In the genomic region with DNA sequence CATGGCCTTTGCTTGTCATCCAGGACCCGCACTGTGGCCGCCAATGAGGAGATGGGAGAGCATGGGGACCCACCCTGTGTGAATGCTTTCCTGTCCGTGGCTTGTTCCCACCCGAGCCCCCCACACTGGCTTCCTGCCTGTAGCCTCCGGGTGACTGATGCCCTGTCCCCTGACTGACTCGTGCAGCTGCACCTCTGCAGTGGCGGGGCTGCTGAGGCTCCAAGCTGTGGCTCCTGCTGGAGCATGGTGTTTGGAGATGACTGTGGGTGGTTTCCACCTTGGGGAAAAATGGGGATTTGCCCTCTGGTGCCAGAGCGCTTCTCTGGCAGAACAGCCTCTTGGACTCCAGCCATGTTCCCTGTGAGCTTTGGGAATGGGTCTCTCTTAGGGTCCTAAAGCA, we compare ENCODE assay signal across 1 cellular context.
TF ChIP-seq lines count a peak whose summit lies in the region.

No MANE protein-coding gene starts in this region.

TF ChIP-seq in GM23338, 12 proteins besides CTCF, POLR2A, EP300 and RAD21:
- TF ChIP-seq ZNF462 (CRISPR knock-in tag; IDR thresholded peaks at IDR 0.05) (no peak), ZNF331 (CRISPR knock-in tag; IDR thresholded peaks at IDR 0.05; ENCODE audit: low read depth) (no peak), EZH2phosphoT487 (IDR thresholded peaks at IDR 0.05; ENCODE audit: unreplicated experiment) (no peak), POLR2AphosphoS5 (IDR thresholded peaks at IDR 0.05; ENCODE audit: low read depth) (no peak), JUNB (IDR thresholded peaks at IDR 0.05; ENCODE audit: unreplicated experiment) (no peak), NANOG (IDR thresholded peaks at IDR 0.05; ENCODE audit: borderline replicate concordance) (no peak), STAT1 (IDR thresholded peaks at IDR 0.05; ENCODE audit: unreplicated experiment) (no peak)
- TF ChIP-seq, protein P1, sequence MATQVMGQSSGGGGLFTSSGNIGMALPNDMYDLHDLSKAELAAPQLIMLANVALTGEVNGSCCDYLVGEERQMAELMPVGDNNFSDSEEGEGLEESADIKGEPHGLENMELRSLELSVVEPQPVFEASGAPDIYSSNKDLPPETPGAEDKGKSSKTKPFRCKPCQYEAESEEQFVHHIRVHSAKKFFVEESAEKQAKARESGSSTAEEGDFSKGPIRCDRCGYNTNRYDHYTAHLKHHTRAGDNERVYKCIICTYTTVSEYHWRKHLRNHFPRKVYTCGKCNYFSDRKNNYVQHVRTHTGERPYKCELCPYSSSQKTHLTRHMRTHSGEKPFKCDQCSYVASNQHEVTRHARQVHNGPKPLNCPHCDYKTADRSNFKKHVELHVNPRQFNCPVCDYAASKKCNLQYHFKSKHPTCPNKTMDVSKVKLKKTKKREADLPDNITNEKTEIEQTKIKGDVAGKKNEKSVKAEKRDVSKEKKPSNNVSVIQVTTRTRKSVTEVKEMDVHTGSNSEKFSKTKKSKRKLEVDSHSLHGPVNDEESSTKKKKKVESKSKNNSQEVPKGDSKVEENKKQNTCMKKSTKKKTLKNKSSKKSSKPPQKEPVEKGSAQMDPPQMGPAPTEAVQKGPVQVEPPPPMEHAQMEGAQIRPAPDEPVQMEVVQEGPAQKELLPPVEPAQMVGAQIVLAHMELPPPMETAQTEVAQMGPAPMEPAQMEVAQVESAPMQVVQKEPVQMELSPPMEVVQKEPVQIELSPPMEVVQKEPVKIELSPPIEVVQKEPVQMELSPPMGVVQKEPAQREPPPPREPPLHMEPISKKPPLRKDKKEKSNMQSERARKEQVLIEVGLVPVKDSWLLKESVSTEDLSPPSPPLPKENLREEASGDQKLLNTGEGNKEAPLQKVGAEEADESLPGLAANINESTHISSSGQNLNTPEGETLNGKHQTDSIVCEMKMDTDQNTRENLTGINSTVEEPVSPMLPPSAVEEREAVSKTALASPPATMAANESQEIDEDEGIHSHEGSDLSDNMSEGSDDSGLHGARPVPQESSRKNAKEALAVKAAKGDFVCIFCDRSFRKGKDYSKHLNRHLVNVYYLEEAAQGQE (IDR thresholded peaks at IDR 0.05; ENCODE audit: unreplicated experiment) = no peak
TF ChIP-seq in GM23338: peak in this region for 0.
